In genomic region chr2:164696634-164697033, GRCh38 we compare ENCODE assay signal across 1 cellular context.
TF ChIP-seq lines count a peak whose summit lies in the region.

No MANE protein-coding gene starts in this region.

TF ChIP-seq in H1, 55 proteins besides CTCF, POLR2A, EP300 and RAD21:
- no peak for TF ChIP-seq GABPA (IDR thresholded peaks at IDR 0.05; ENCODE audit: borderline replicate concordance, insufficient read depth, low read length)
- TF ChIP-seq RBBP5 (IDR thresholded peaks at IDR 0.05; ENCODE audit: borderline replicate concordance, low read depth, low read length): no peak
- TF ChIP-seq SRF (IDR thresholded peaks at IDR 0.05; ENCODE audit: low read depth, low read length): no peak
- no peak for TF ChIP-seq KDM1A (IDR thresholded peaks at IDR 0.05; ENCODE audit: borderline replicate concordance, low read length)
- TF ChIP-seq RNF2 (IDR thresholded peaks at IDR 0.05; ENCODE audit: borderline replicate concordance, low read depth, low read length, missing control alignments, poor library complexity, severe bottlenecking): no peak
- no peak for TF ChIP-seq HDAC6 (IDR thresholded peaks at IDR 0.05; ENCODE audit: low read depth, low read length)
- no peak for TF ChIP-seq CHD1 (IDR thresholded peaks at IDR 0.05; ENCODE audit: low read depth, low read length)
- TF ChIP-seq SAP30 (IDR thresholded peaks at IDR 0.05; ENCODE audit: insufficient read depth, insufficient replicate concordance, low read length): no peak
- no peak for TF ChIP-seq CEBPB (IDR thresholded peaks at IDR 0.05; ENCODE audit: low read depth, low read length)
- TF ChIP-seq KDM5A (IDR thresholded peaks at IDR 0.05; ENCODE audit: low read length): no peak
- TF ChIP-seq TAF1 (IDR thresholded peaks at IDR 0.05; ENCODE audit: low read depth, low read length): no peak
- TF ChIP-seq SP2 (IDR thresholded peaks at IDR 0.05; ENCODE audit: low read length): no peak
- TF ChIP-seq BCL11A (IDR thresholded peaks at IDR 0.05; ENCODE audit: low read depth in 2 of 2, low read length in 2 of 2): no peak
- no peak for TF ChIP-seq SIRT6 (IDR thresholded peaks at IDR 0.05; ENCODE audit: low read length)
- TF ChIP-seq PHF8 (conservative IDR thresholded peaks at IDR 0.05; ENCODE audit: low read depth, low read length): no peak
- TF ChIP-seq CTBP2 (IDR thresholded peaks at IDR 0.05; ENCODE audit: borderline replicate concordance, insufficient read depth, insufficient read length, low read length): no peak
- no peak for TF ChIP-seq BRCA1 (IDR thresholded peaks at IDR 0.05; ENCODE audit: low read depth, low read length)
- TF ChIP-seq SIX5 (IDR thresholded peaks at IDR 0.05; ENCODE audit: low read depth, low read length): no peak
